Comparison of ENCODE assay signal across 21 cellular contexts in the genomic region with DNA sequence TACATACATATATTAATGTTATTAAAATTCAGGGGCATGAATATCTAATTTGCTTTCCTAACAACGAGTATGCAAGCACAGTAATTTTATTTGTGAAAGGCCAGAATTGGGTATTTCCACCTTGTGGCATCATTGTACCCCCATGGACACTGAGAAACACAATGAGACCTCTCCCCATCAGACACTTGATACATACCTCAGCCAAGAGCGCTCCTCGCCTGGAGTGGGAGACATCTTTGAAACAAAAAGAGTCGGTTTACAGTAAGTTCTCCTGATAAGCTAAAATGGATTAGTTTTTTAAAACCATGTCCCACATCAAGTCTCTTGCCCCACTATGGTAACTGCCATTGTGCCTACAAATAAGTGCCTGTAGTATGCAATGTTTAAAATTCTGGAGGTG. TPM values are rescaled to one million over a fixed set of nuclear protein-coding genes. Genes with fewer than 3 reads are reported as not detected.
DNase-seq lines count a peak whose midpoint lies in the region; ATAC-seq and TF ChIP-seq lines count a peak whose summit lies in the region.
"Had no signal": no experiment of that assay in that cellular context is flagged by ENCODE, and none has a peak within 500 bp of the region (broad histone marks: within the 10 kb centered on the region; RNA-seq: fewer than 3 reads in every experiment).

No MANE protein-coding gene starts in this region.

- 69 to 78% (median 70%) methylated on average over 4 of the region's 4 CpGs for WGBS in heart left ventricle, 4 donors

- no peak overlapping the region for H3K27ac Mint-ChIP-seq in neural progenitor cell
- H3K27ac Mint-ChIP-seq: activated naive CD8-positive, alpha-beta T cell treated with anti-CD3 and anti-CD28 coated beads, Interleukin-2, amount 50 U/mL, for 24 hours; activated T-helper 1 cell treated with anti-CD3 and anti-CD28 coated beads, Interleukin-12 subunit alpha, Interleukin-12 subunit beta, Interleukin-2, Interleukin-4 antibody, amounts not matched to agents 30 ng/mL and 10 ng/mL and 1 ng/mL, durations not matched to agents 14 hours and 24 hours and 36 hours had no signal

- peaks cover 9% of the 10 kb centered on the region for H3F3A ChIP-seq in neural progenitor cell (ENCODE audit: low read depth)

- intact Hi-C loops in heart left ventricle (cut with DNase I) = no loop called here

- H3K36me3 Mint-ChIP-seq in neural progenitor cell = no peaks in the 10 kb centered on the region

- H4K20me1 ChIP-seq in neural progenitor cell (ENCODE audit: low read depth) = peaks cover 10% of the 10 kb centered on the region

- H2AFZ ChIP-seq in ACC112 (ENCODE audit: low read length, unreplicated experiment) (no peak overlapping the region), neural progenitor cell (replicated peaks) (no peak overlapping the region)
- H2AFZ ChIP-seq: parathyroid adenoma had no signal

- H3K4me3 ChIP-seq in ACC112 (ENCODE audit: low read depth, low read length) (peak overlapping the region; percentile 92), epithelial cell of proximal tubule (ENCODE audit: low read depth, low read length) (peak overlapping the region; percentile 96), neural progenitor cell (no peak overlapping the region), heart left ventricle (no peak overlapping the region)
- H3K4me3 ChIP-seq: A549, skin epidermis had no signal

- no peak overlapping the region for H3K4me2 ChIP-seq in neural progenitor cell
- H3K4me2 ChIP-seq: A549 had no signal

- H3K27me3 ChIP-seq in ACC112 (ENCODE audit: insufficient read depth, low read length) = peaks cover 15% of the 10 kb centered on the region; the same call in 1 of the 2 replicates
- H3K27me3 ChIP-seq in neural progenitor cell = peaks cover 60% of the 10 kb centered on the region
- peaks cover 27 to 84% (median 56%) of the 10 kb centered on the region in 9 donors for H3K27me3 ChIP-seq in heart left ventricle

- DNase-seq in NCI-H526 (lab: John Stamatoyannopoulos, UW) (peak; percentile 27 to 36), epithelial cell of proximal tubule (ENCODE audit: low read depth) (no peak), neural progenitor cell (ENCODE audit: low spot score) (no peak), GF-D8 (lab: John Stamatoyannopoulos, UW) (no peak), heart left ventricle (no peak), NCI-H748 treated with DMSO at 0.1 percent for 48 hours (lab: John Stamatoyannopoulos, UW) (no peak)
- DNase-seq: activated CD4-positive, CD25-positive, alpha-beta regulatory T cell treated with anti-CD3 and anti-CD28 coated beads, Interleukin-2, amount 50 U/mL, for 72 hours; activated CD8-positive, alpha-beta memory T cell treated with anti-CD3 and anti-CD28 coated beads for 24 hours; activated naive CD8-positive, alpha-beta T cell treated with anti-CD3 and anti-CD28 coated beads, Interleukin-2, amount 50 U/mL, for 24 hours; erythroblast; left lung; NCI-H1436; RPMI8226; stimulated activated CD4-positive, alpha-beta T cell treated with anti-CD3 and anti-CD28 coated beads, Interleukin-4, amount 100 ng/mL, for 1 hour had no signal

- TF ChIP-seq CTCF in epithelial cell of proximal tubule (conservative IDR thresholded peaks at IDR 0.05; ENCODE audit: low read depth, low read length) = no peak
- no peak for TF ChIP-seq CTCF in neural progenitor cell (IDR thresholded peaks at IDR 0.05)
- TF ChIP-seq CTCF in heart left ventricle (IDR thresholded peaks at IDR 0.05) = no peak

- peak overlapping the region; percentile 67 for H3K4me3 Mint-ChIP-seq in neural progenitor cell
- H3K4me3 Mint-ChIP-seq: activated T-helper 1 cell treated with anti-CD3 and anti-CD28 coated beads, Interleukin-12 subunit alpha, Interleukin-12 subunit beta, Interleukin-2, Interleukin-4 antibody, amounts not matched to agents 30 ng/mL and 10 ng/mL and 1 ng/mL, durations not matched to agents 14 hours and 24 hours and 36 hours had no signal

- H3K9me3 Mint-ChIP-seq in neural progenitor cell = no peaks in the 10 kb centered on the region
- H3K9me3 Mint-ChIP-seq: activated naive CD8-positive, alpha-beta T cell treated with anti-CD3 and anti-CD28 coated beads, Interleukin-2, amount 50 U/mL, for 24 hours; activated T-helper 1 cell treated with anti-CD3 and anti-CD28 coated beads, Interleukin-12 subunit alpha, Interleukin-12 subunit beta, Interleukin-2, Interleukin-4 antibody, amounts not matched to agents 30 ng/mL and 10 ng/mL and 1 ng/mL, durations not matched to agents 14 hours and 24 hours and 36 hours had no signal

- H3K27ac ChIP-seq in ACC112 (ENCODE audit: low read depth, low read length) (peak overlapping the region; percentile 11; the same call in 1 of the 2 replicates), neural progenitor cell (no peak overlapping the region), heart left ventricle (no peak overlapping the region)
- H3K27ac ChIP-seq: A549, left lung, parathyroid adenoma, skin epidermis had no signal

- peaks cover 22% of the 10 kb centered on the region for H3K27me3 Mint-ChIP-seq in neural progenitor cell (ENCODE audit: insufficient read depth, low read depth)

- H3K36me3 ChIP-seq in ACC112 (ENCODE audit: insufficient read depth, low read length) (no peaks in the 10 kb centered on the region), neural progenitor cell (no peaks in the 10 kb centered on the region), heart left ventricle (no peaks in the 10 kb centered on the region)
- H3K36me3 ChIP-seq: left lung had no signal

- no peak overlapping the region for H3K9ac ChIP-seq in neural progenitor cell
- H3K9ac ChIP-seq: parathyroid adenoma had no signal

- H3K9me3 ChIP-seq in neural progenitor cell (ENCODE audit: low read depth) (no peaks in the 10 kb centered on the region), heart left ventricle (no peaks in the 10 kb centered on the region)
- H3K9me3 ChIP-seq: A549, left lung had no signal

- H3K4me1 ChIP-seq in ACC112 (ENCODE audit: control insufficient read depth, insufficient read depth, low read length, unreplicated experiment) = peaks cover 24% of the 10 kb centered on the region
- H3K4me1 ChIP-seq in neural progenitor cell = no peaks in the 10 kb centered on the region
- peaks cover 0 to 22% (median 13%) of the 10 kb centered on the region in 12 donors for H3K4me1 ChIP-seq in heart left ventricle
- H3K4me1 ChIP-seq: parathyroid adenoma had no signal

- ATAC-seq in GM18873 (IDR thresholded peaks at IDR 0.05; ENCODE audit: low FRiP score, unreplicated experiment) = no peak
- no peak for ATAC-seq in heart left ventricle
- ATAC-seq: A549; activated naive CD8-positive, alpha-beta T cell treated with anti-CD3 and anti-CD28 coated beads, Interleukin-2, amount 50 U/mL, for 24 hours; HCT116; left lung had no signal

- H3K79me2 ChIP-seq in ACC112 (ENCODE audit: control insufficient read depth, insufficient read depth, low read length, unreplicated experiment) = peaks cover 50% of the 10 kb centered on the region
- no peaks in the 10 kb centered on the region for H3K79me2 ChIP-seq in neural progenitor cell (ENCODE audit: low read depth)
- H3K79me2 ChIP-seq: parathyroid adenoma had no signal

- peaks cover 15% of the 10 kb centered on the region for H3K4me1 Mint-ChIP-seq in neural progenitor cell

- TF ChIP-seq POLR2A in heart left ventricle (IDR thresholded peaks at IDR 0.05) = no peak

RNA-seq across cellular contexts. Expression of a gene that starts 2.1 kb away (rescaled TPM):
- total RNA-seq in epithelial cell of proximal tubule (1.8 and 4.2 TPM in 2 replicates), neural progenitor cell (ENCODE audit: low replicate concordance) (0.26 and 0.34 TPM in 2 replicates), heart left ventricle (under 1 TPM; 0.07 to 0.88 (median 0.50) TPM)
- under 1 TPM; 0.30 to 0.57 TPM for polyA plus RNA-seq in heart left ventricle
- total RNA-seq: activated T-helper 1 cell treated with anti-CD3 and anti-CD28 coated beads, Interleukin-12 subunit alpha, Interleukin-12 subunit beta, Interleukin-2, Interleukin-4 antibody, amounts not matched to agents 30 ng/mL and 10 ng/mL and 1 ng/mL, durations not matched to agents 14 hours and 24 hours and 36 hours had no signal

Comparison
In these comparisons a context has a peak if more than half of its experiments do, and no peak if none do; other contexts are left out.
1. H3K4me3 ChIP-seq: peak in ACC112 (single experiment) and epithelial cell of proximal tubule (single experiment); none in neural progenitor cell (single experiment) and heart left ventricle (0 of 12).
2. DNase-seq: peak in NCI-H526 (2 of 2); none in epithelial cell of proximal tubule (single experiment), neural progenitor cell (single experiment), GF-D8 (single experiment), heart left ventricle (0 of 5) and NCI-H748 treated with DMSO at 0.1 percent for 48 hours (single experiment).